Comparison of ENCODE assay signal across 8 cellular contexts in the genomic region with DNA sequence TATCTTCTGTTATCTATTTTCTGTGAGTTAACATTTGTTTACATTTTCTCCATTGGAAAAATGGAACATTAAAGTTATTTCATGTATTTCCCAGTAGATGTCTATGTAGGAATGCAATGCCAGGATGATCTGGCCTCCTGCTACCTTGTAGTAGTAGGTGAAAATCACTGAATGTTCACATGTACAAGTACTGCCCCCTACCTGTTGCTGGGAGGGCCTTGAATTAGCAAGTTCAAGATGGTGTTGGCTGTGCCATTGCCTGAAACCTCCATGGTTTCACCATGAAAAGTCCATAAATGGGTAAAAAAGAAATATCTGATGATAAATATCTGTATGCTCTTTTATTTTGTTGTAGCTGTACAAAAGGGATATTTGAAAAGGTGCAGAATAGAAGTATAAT. TPM values are rescaled to one million over a fixed set of nuclear protein-coding genes. Genes with fewer than 3 reads are reported as not detected.
DNase-seq lines count a peak whose midpoint lies in the region; ATAC-seq lines count a peak whose summit lies in the region.

No MANE protein-coding gene starts in this region.

- ATAC-seq in HG02763 (IDR thresholded peaks at IDR 0.05; ENCODE audit: unreplicated experiment) (no peak), HG02970 (IDR thresholded peaks at IDR 0.05; ENCODE audit: low FRiP score, unreplicated experiment) (no peak)

- DNase-seq in NCI-H82 (lab: John Stamatoyannopoulos, UW) (peak; percentile 70), NCI-H82 treated with DMSO at 0.1 percent for 48 hours (lab: John Stamatoyannopoulos, UW; ENCODE audit: unreplicated experiment) (no peak), OCI-M1 (lab: John Stamatoyannopoulos, UW) (peak; percentile 25), dermis blood vessel endothelial cell (peak; percentile 23), renal cortical epithelial cell (ENCODE audit: low read depth) (peak; percentile 52), NCI-H1092 treated with DMSO at 0.1 percent for 48 hours (lab: John Stamatoyannopoulos, UW) (no peak)

RNA-seq across cellular contexts. Expression of gene XRCC5, which starts 30.7 kb away (rescaled TPM):
- 272 and 383 TPM in 2 replicates for total RNA-seq in dermis blood vessel endothelial cell
- total RNA-seq in renal cortical epithelial cell, result 334 and 413 TPM in 2 replicates

RNA-seq across cellular contexts. Expression of gene TMEM169, which starts 58.2 kb away (rescaled TPM):
- total RNA-seq in dermis blood vessel endothelial cell (0.37 and 0.85 TPM in 2 replicates), renal cortical epithelial cell (4.3 and 11.8 TPM in 2 replicates)

RNA-seq across cellular contexts. Expression of gene PECR, which starts 58.3 kb away (rescaled TPM):
- total RNA-seq in dermis blood vessel endothelial cell, result 10.2 and 18.9 TPM in 2 replicates
- 33.5 and 35.6 TPM in 2 replicates for total RNA-seq in renal cortical epithelial cell

Comparison
In these comparisons a context has a peak if more than half of its experiments do, and no peak if none do; other contexts are left out.
1. DNase-seq: peak in NCI-H82 (single experiment), OCI-M1 (single experiment), dermis blood vessel endothelial cell (single experiment) and renal cortical epithelial cell (single experiment); none in NCI-H82 treated with DMSO at 0.1 percent for 48 hours (single experiment) and NCI-H1092 treated with DMSO at 0.1 percent for 48 hours (single experiment).